ENCODE assay signal across 2 cellular contexts in genomic region chr1:148791490-148792161, GRCh38. TPM values are rescaled to one million over a fixed set of nuclear protein-coding genes. Genes with fewer than 3 reads are reported as not detected.
"Had no signal": no experiment of that assay in that cellular context is flagged by ENCODE, and none has a peak within 500 bp of the region (broad histone marks: within the 10 kb centered on the region; RNA-seq: fewer than 3 reads in every experiment).

No MANE protein-coding gene starts in this region.

RNA-seq across cellular contexts. Expression of gene NUDT4B, which starts 43.1 kb away (rescaled TPM):
- total RNA-seq: mesothelial cell of epicardium, ureter had no signal
